ENCODE assay signal across 24 cellular contexts in the genomic region with DNA sequence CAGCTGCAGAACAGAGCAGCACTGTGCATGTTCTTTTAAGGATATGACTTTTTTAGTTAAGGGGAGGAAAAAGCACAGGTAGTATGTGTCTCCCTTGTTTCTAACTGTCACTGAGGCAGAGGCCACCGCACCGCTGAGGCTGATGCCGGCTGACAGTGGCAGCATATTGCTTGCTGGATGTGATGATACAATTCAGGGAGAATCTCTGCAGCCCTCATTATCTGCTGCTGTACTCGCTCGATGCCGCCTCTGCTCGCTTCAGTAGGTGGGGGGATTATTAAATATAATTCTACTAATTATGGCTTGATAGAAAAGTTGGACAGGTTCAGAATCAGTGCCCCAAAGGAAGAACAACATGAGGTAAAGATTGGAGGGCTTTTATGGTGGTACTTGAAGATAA.
"Had no signal": no experiment of that assay in that cellular context is flagged by ENCODE, and none has a peak within 500 bp of the region (broad histone marks: within the 10 kb centered on the region; RNA-seq: fewer than 3 reads in every experiment).

No MANE protein-coding gene starts in this region.

- ATAC-seq: body of pancreas, left colon had no signal

- DNase-seq: activated CD4-positive, alpha-beta T cell treated with anti-CD3 and anti-CD28 coated beads for 4 hours; activated CD4-positive, alpha-beta T cell treated with anti-CD3 and anti-CD28 coated beads, Interleukin-2, amount 50 U/mL, for 4 hours; activated CD8-positive, alpha-beta memory T cell treated with anti-CD3 and anti-CD28 coated beads for 24 hours; activated effector memory CD4-positive, alpha-beta T cell treated with Interleukin-2 at 50 U/mL for 16 hours; activated naive CD4-positive, alpha-beta T cell treated with anti-CD3 and anti-CD28 coated beads for 36 hours; activated naive CD8-positive, alpha-beta T cell treated with anti-CD3 and anti-CD28 coated beads for 36 hours; adrenal gland; aorta; body of pancreas; dermis blood vessel endothelial cell; effector CD4-positive, alpha-beta T cell; hippocampal formation; left colon; mammary epithelial cell; nephron progenitor cell; stimulated activated CD4-positive, alpha-beta T cell treated with anti-CD3 and anti-CD28 coated beads, Interleukin-15, amount 100 ng/mL, for 24 hours; stimulated activated CD4-positive, alpha-beta T cell treated with anti-CD3 and anti-CD28 coated beads, Interleukin-2, amount 100 ng/mL, for 24 hours; stimulated activated naive CD4-positive, alpha-beta T cell had no signal

- H3K36me3 ChIP-seq: adrenal gland, neutrophil, right atrium auricular region, suprapubic skin, tibial nerve had no signal

- H3K4me3 ChIP-seq: adrenal gland, body of pancreas, right atrium auricular region, smooth muscle cell, suprapubic skin, tibial nerve had no signal

- H3K9me3 ChIP-seq: adrenal gland, body of pancreas, neutrophil, right atrium auricular region, suprapubic skin, tibial nerve had no signal

- H3K27me3 ChIP-seq: adrenal gland, body of pancreas, right atrium auricular region, suprapubic skin, tibial nerve had no signal

- H3K4me1 ChIP-seq: adrenal gland, body of pancreas, right atrium auricular region, suprapubic skin, tibial nerve had no signal

- H3K27ac ChIP-seq: adrenal gland, body of pancreas, epithelial cell of prostate, neutrophil, right atrium auricular region, suprapubic skin, tibial nerve had no signal
